39 cellular contexts compared by ENCODE assay signal in the genomic region with DNA sequence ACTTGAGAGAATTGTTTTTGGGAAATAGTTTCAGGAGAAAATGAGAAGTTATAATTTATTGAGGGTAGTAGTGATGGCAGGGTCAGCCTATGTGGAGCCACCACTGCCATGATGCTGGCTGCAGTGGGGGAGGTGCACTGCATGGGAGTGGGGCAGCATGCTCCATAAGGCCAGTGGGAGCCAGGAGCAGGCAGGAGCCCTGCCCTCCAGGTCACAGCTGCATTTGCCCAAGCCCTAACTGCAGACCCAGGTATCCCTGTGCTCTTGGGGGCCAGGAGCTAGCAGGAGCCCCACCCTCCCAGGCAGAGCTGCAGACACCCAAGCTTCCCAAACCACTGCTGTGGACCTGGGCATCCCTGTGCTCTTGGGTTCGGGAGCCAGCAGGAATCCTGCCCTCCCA.
"Had no signal": no experiment of that assay in that cellular context is flagged by ENCODE, and none has a peak within 500 bp of the region (broad histone marks: within the 10 kb centered on the region; RNA-seq: fewer than 3 reads in every experiment).

No MANE protein-coding gene starts in this region.

- H3K27me3 ChIP-seq: adrenal gland, ascending aorta, body of pancreas, brain microvascular endothelial cell, breast epithelium, cardiac muscle cell had no signal

- H3K4me1 Mint-ChIP-seq: activated naive CD4-positive, alpha-beta T cell treated with anti-CD3 and anti-CD28 coated beads, Interleukin-2, amount 10 ng/mL, durations not matched to agents 7 days and 5 days; activated naive CD4-positive, alpha-beta T cell treated with anti-CD3 and anti-CD28 coated beads, Interleukin-2, amount 50 U/mL, for 24 hours; activated naive CD8-positive, alpha-beta T cell treated with anti-CD3 and anti-CD28 coated beads for 36 hours; activated naive CD8-positive, alpha-beta T cell treated with anti-CD3 and anti-CD28 coated beads, Interleukin-2, amount 10 ng/mL, durations not matched to agents 7 days and 5 days; activated naive CD8-positive, alpha-beta T cell treated with anti-CD3 and anti-CD28 coated beads, Interleukin-2, amount 50 U/mL, for 24 hours; activated T-helper 17 cell treated with anti-CD3 and anti-CD28 coated beads, Interleukin-2, amount 50 U/mL, for 72 hours; brain; central memory CD8-positive, alpha-beta T cell had no signal

- H3K27ac Mint-ChIP-seq: activated naive CD4-positive, alpha-beta T cell treated with anti-CD3 and anti-CD28 coated beads for 36 hours; activated naive CD4-positive, alpha-beta T cell treated with anti-CD3 and anti-CD28 coated beads, Interleukin-2, amount 10 ng/mL, durations not matched to agents 7 days and 5 days; activated naive CD4-positive, alpha-beta T cell treated with anti-CD3 and anti-CD28 coated beads, Interleukin-2, amount 50 U/mL, for 24 hours; activated naive CD4-positive, alpha-beta T cell treated with anti-CD3 and anti-CD28 coated beads, Interleukin-2, amount 50 U/mL, for 72 hours; activated naive CD8-positive, alpha-beta T cell; activated naive CD8-positive, alpha-beta T cell treated with anti-CD3 and anti-CD28 coated beads for 36 hours; activated naive CD8-positive, alpha-beta T cell treated with anti-CD3 and anti-CD28 coated beads, Interleukin-2, amount 10 ng/mL, durations not matched to agents 7 days and 5 days; activated naive CD8-positive, alpha-beta T cell treated with anti-CD3 and anti-CD28 coated beads, Interleukin-2, amount 50 U/mL, for 24 hours; activated T-cell treated with anti-CD3 and anti-CD28 coated beads, Interleukin-2, amount 50 U/mL, for 24 hours; activated T-cell treated with anti-CD3 and anti-CD28 coated beads, Interleukin-2, amount 50 U/mL, for 72 hours; activated T-helper 1 cell treated with anti-CD3 and anti-CD28 coated beads, Interleukin-12 subunit alpha, Interleukin-12 subunit beta, Interleukin-2, Interleukin-4 antibody, amounts not matched to agents 30 ng/mL and 10 ng/mL and 1 ng/mL, durations not matched to agents 14 hours and 24 hours and 36 hours; activated T-helper 17 cell treated with anti-CD3 and anti-CD28 coated beads, Interleukin-2, amount 50 U/mL, for 72 hours; activated T-helper 2 cell treated with anti-CD3 and anti-CD28 coated beads, Interferon-gamma antibody, Interleukin-2, Interleukin-4, amounts not matched to agents 10 μg/mL and 5 μg/mL and 100 μg/mL, durations not matched to agents 14 hours and 24 hours and 36 hours; brain had no signal

- H3K27me3 Mint-ChIP-seq: activated naive CD4-positive, alpha-beta T cell treated with anti-CD3 and anti-CD28 coated beads, Interleukin-2, amount 10 ng/mL, durations not matched to agents 7 days and 5 days; activated naive CD4-positive, alpha-beta T cell treated with anti-CD3 and anti-CD28 coated beads, Interleukin-2, amount 50 U/mL, for 24 hours; activated naive CD8-positive, alpha-beta T cell; activated naive CD8-positive, alpha-beta T cell treated with anti-CD3 and anti-CD28 coated beads for 36 hours; activated naive CD8-positive, alpha-beta T cell treated with anti-CD3 and anti-CD28 coated beads, Interleukin-2, amount 10 ng/mL, durations not matched to agents 7 days and 5 days; activated naive CD8-positive, alpha-beta T cell treated with anti-CD3 and anti-CD28 coated beads, Interleukin-2, amount 50 U/mL, for 24 hours; activated T-cell treated with anti-CD3 and anti-CD28 coated beads, Interleukin-2, amount 50 U/mL, for 24 hours; activated T-helper 17 cell treated with anti-CD3 and anti-CD28 coated beads, Interleukin-2, amount 50 U/mL, for 72 hours; brain; central memory CD8-positive, alpha-beta T cell had no signal

- H3K36me3 ChIP-seq: adrenal gland, ascending aorta, brain microvascular endothelial cell, breast epithelium, cardiac muscle cell had no signal

- ATAC-seq: activated naive CD4-positive, alpha-beta T cell treated with anti-CD3 and anti-CD28 coated beads, Interleukin-2, amount 50 U/mL, for 72 hours; activated naive CD8-positive, alpha-beta T cell treated with anti-CD3 and anti-CD28 coated beads, Interleukin-2, amount 50 U/mL, for 24 hours; activated T-cell treated with anti-CD3 and anti-CD28 coated beads, Interleukin-2, amount 50 U/mL, for 4 hours; activated T-cell treated with anti-CD3 and anti-CD28 coated beads, Interleukin-2, amount 50 U/mL, for 72 hours; activated T-helper 17 cell treated with anti-CD3 and anti-CD28 coated beads, Interleukin-2, amount 50 U/mL, for 72 hours; body of pancreas had no signal

- H3K36me3 Mint-ChIP-seq: activated naive CD4-positive, alpha-beta T cell treated with anti-CD3 and anti-CD28 coated beads, Interleukin-2, amount 10 ng/mL, durations not matched to agents 7 days and 5 days; activated naive CD4-positive, alpha-beta T cell treated with anti-CD3 and anti-CD28 coated beads, Interleukin-2, amount 50 U/mL, for 24 hours; activated naive CD8-positive, alpha-beta T cell; activated naive CD8-positive, alpha-beta T cell treated with anti-CD3 and anti-CD28 coated beads for 36 hours; activated naive CD8-positive, alpha-beta T cell treated with anti-CD3 and anti-CD28 coated beads, Interleukin-2, amount 10 ng/mL, durations not matched to agents 7 days and 5 days; brain had no signal

- DNase-seq: activated effector memory CD4-positive, alpha-beta T cell treated with anti-CD3 and anti-CD28 coated beads, Interleukin-2, amount 50 U/mL, for 16 hours; activated effector memory CD4-positive, alpha-beta T cell treated with Interleukin-2 at 50 U/mL for 16 hours; activated gamma-delta T cell; activated gamma-delta T cell treated with Interleukin-2 at 50 U/mL for 16 hours; activated naive CD4-positive, alpha-beta T cell; activated naive CD4-positive, alpha-beta T cell treated with anti-CD3 and anti-CD28 coated beads for 36 hours; activated naive CD4-positive, alpha-beta T cell treated with anti-CD3 and anti-CD28 coated beads, Interleukin-2, amount 10 ng/mL, durations not matched to agents 7 days and 5 days; activated naive CD4-positive, alpha-beta T cell treated with anti-CD3 and anti-CD28 coated beads, Interleukin-2, amount 50 U/mL, for 16 hours; activated naive CD4-positive, alpha-beta T cell treated with Interleukin-2 at 50 U/mL for 16 hours; activated naive CD8-positive, alpha-beta T cell treated with anti-CD3 and anti-CD28 coated beads for 36 hours; activated naive CD8-positive, alpha-beta T cell treated with anti-CD3 and anti-CD28 coated beads, Interleukin-2, amount 10 ng/mL, durations not matched to agents 7 days and 5 days; activated naive CD8-positive, alpha-beta T cell treated with anti-CD3 and anti-CD28 coated beads, Interleukin-2, amount 50 U/mL, for 24 hours; activated T-cell treated with anti-CD3 and anti-CD28 coated beads, Interleukin-2, amount 50 U/mL, for 1 hour; activated T-cell treated with anti-CD3 and anti-CD28 coated beads, Interleukin-2, amount 50 U/mL, for 24 hours; activated T-cell treated with anti-CD3 and anti-CD28 coated beads, Interleukin-2, amount 50 U/mL, for 4 hours; activated T-cell treated with anti-CD3 and anti-CD28 coated beads, Interleukin-2, amount 50 U/mL, for 48 hours; activated T-cell treated with anti-CD3 and anti-CD28 coated beads, Interleukin-2, amount 50 U/mL, for 72 hours; adrenal gland; amniotic stem cell; amygdala; anterior cingulate cortex; body of pancreas; brain microvascular endothelial cell; caudate nucleus; central memory CD4-positive, alpha-beta T cell; cerebellar nuclear complex had no signal

- FAIRE-seq: astrocyte, bronchial epithelial cell had no signal

- H3K4me3 ChIP-seq: adrenal gland, ascending aorta, body of pancreas, breast epithelium, cardiac muscle cell had no signal

- H3K9me3 ChIP-seq: adrenal gland, ascending aorta had no signal

- H3K4me1 ChIP-seq: adrenal gland, ascending aorta, body of pancreas, breast epithelium had no signal

- H3K4me3 Mint-ChIP-seq: activated naive CD4-positive, alpha-beta T cell treated with anti-CD3 and anti-CD28 coated beads for 36 hours; activated naive CD4-positive, alpha-beta T cell treated with anti-CD3 and anti-CD28 coated beads, Interleukin-2, amount 10 ng/mL, durations not matched to agents 7 days and 5 days; activated naive CD4-positive, alpha-beta T cell treated with anti-CD3 and anti-CD28 coated beads, Interleukin-2, amount 50 U/mL, for 24 hours; activated naive CD8-positive, alpha-beta T cell; activated naive CD8-positive, alpha-beta T cell treated with anti-CD3 and anti-CD28 coated beads for 36 hours; activated naive CD8-positive, alpha-beta T cell treated with anti-CD3 and anti-CD28 coated beads, Interleukin-2, amount 10 ng/mL, durations not matched to agents 7 days and 5 days; activated naive CD8-positive, alpha-beta T cell treated with anti-CD3 and anti-CD28 coated beads, Interleukin-2, amount 50 U/mL, for 24 hours; activated T-cell treated with anti-CD3 and anti-CD28 coated beads, Interleukin-2, amount 50 U/mL, for 24 hours; activated T-cell treated with anti-CD3 and anti-CD28 coated beads, Interleukin-2, amount 50 U/mL, for 4 hours; activated T-cell treated with anti-CD3 and anti-CD28 coated beads, Interleukin-2, amount 50 U/mL, for 72 hours; activated T-helper 1 cell treated with anti-CD3 and anti-CD28 coated beads, Interleukin-12 subunit alpha, Interleukin-12 subunit beta, Interleukin-2, Interleukin-4 antibody, amounts not matched to agents 30 ng/mL and 10 ng/mL and 1 ng/mL, durations not matched to agents 14 hours and 24 hours and 36 hours; activated T-helper 17 cell treated with anti-CD3 and anti-CD28 coated beads, Interleukin-2, amount 50 U/mL, for 72 hours; brain; central memory CD8-positive, alpha-beta T cell had no signal

- H3K9me3 Mint-ChIP-seq: activated T-helper 1 cell treated with anti-CD3 and anti-CD28 coated beads, Interleukin-12 subunit alpha, Interleukin-12 subunit beta, Interleukin-2, Interleukin-4 antibody, amounts not matched to agents 30 ng/mL and 10 ng/mL and 1 ng/mL, durations not matched to agents 14 hours and 24 hours and 36 hours had no signal

- H3K27ac ChIP-seq: adrenal gland, ascending aorta, body of pancreas, brain microvascular endothelial cell, breast epithelium, cardiac muscle cell had no signal
